Comparison of ENCODE assay signal across 9 cellular contexts in genomic region chr19:14150041-14150769, GRCh38. TPM values are rescaled to one million over a fixed set of nuclear protein-coding genes. Genes with fewer than 3 reads are reported as not detected.
A peak's percentile ranks its signal among the peaks of the same experiment; 100 is the strongest.
DNase-seq lines count a peak whose midpoint lies in the region; ATAC-seq, FAIRE-seq and TF ChIP-seq lines count a peak whose summit lies in the region.
"Had no signal": no experiment of that assay in that cellular context is flagged by ENCODE, and none has a peak within 500 bp of the region (broad histone marks: within the 10 kb centered on the region; RNA-seq: fewer than 3 reads in every experiment).

No MANE protein-coding gene starts in this region.

- FAIRE-seq in GM12892 (lab: Jason Lieb, UNC) (no peak), H54 (lab: Jason Lieb, UNC) (no peak)

- H3K9me3 ChIP-seq in fibroblast of lung (ENCODE audit: control insufficient read depth, insufficient read depth, low read depth, low read length), result no peaks in the 10 kb centered on the region

- POLR2A ChIA-PET in activated CD4-positive, alpha-beta memory T cell treated with anti-CD3 and anti-CD28 coated beads, Interleukin-2, amount 10 ng/mL, durations not matched to agents 7 days and 5 days (lab: Charles Lee), result interaction anchor here (0.9 to 6.6 kb wide), 10 partner anchors 9 to 372 kb away, joined by 3 to 60 read pairs (median 4); partner anchors contain the start of gene ASF1B

- H3K4me1 Mint-ChIP-seq in activated CD4-positive, alpha-beta memory T cell treated with anti-CD3 and anti-CD28 coated beads, Interleukin-2, amount 10 ng/mL, durations not matched to agents 7 days and 5 days, result peaks cover 37% of the 10 kb centered on the region
- H3K4me1 Mint-ChIP-seq in stimulated activated effector memory CD8-positive, alpha-beta T cell treated with anti-CD3 and anti-CD28 coated beads, Interleukin-12 subunit alpha, Interleukin-12 subunit beta, amount 100 ng/mL, for 72 hours, result peaks cover 25% of the 10 kb centered on the region

- H3K27ac Mint-ChIP-seq in activated CD4-positive, alpha-beta memory T cell treated with anti-CD3 and anti-CD28 coated beads, Interleukin-2, amount 10 ng/mL, durations not matched to agents 7 days and 5 days, result peak overlapping the region; percentile 98
- H3K27ac Mint-ChIP-seq in stimulated activated effector memory CD8-positive, alpha-beta T cell treated with anti-CD3 and anti-CD28 coated beads, Interleukin-12 subunit alpha, Interleukin-12 subunit beta, amount 100 ng/mL, for 72 hours, result peak overlapping the region; percentile 96

- DNase-seq in GM12892 (ENCODE audit: insufficient read length) (peak; percentile 44), fibroblast of lung (ENCODE audit: low read depth in 2 of 2) (no peak), H54 (ENCODE audit: insufficient read length, low spot score) (no peak), inferior parietal cortex (ENCODE audit: extremely low spot score) (no peak), Ammon's horn (ENCODE audit: low spot score) (no peak)
- DNase-seq in activated CD4-positive, alpha-beta memory T cell treated with anti-CD3 and anti-CD28 coated beads, Interleukin-2, amount 10 ng/mL, durations not matched to agents 7 days and 5 days, result no peak
- DNase-seq in stimulated activated effector memory CD8-positive, alpha-beta T cell treated with anti-CD3 and anti-CD28 coated beads, Interleukin-12 subunit alpha, Interleukin-12 subunit beta, amount 100 ng/mL, for 72 hours (ENCODE audit: low spot score in 2 of 2), result no peak
- DNase-seq: NCI-H2029 had no signal

- H3K4me1 ChIP-seq in fibroblast of lung (ENCODE audit: control insufficient read depth, extremely low read depth, insufficient read depth, low read length), result peaks cover 8% of the 10 kb centered on the region

- TF ChIP-seq POLR2A in GM12892 (IDR thresholded peaks at IDR 0.05; ENCODE audit: low read depth, low read length) (no peak), H54 (IDR thresholded peaks at IDR 0.05; ENCODE audit: low read depth, low read length) (no peak)

- peak overlapping the region; percentile 70 for H3K4me2 ChIP-seq in fibroblast of lung (ENCODE audit: extremely low read depth, insufficient read depth, low read length)

- no peaks in the 10 kb centered on the region for H3K9me3 Mint-ChIP-seq in activated CD4-positive, alpha-beta memory T cell treated with anti-CD3 and anti-CD28 coated beads, Interleukin-2, amount 10 ng/mL, durations not matched to agents 7 days and 5 days
- H3K9me3 Mint-ChIP-seq in stimulated activated effector memory CD8-positive, alpha-beta T cell treated with anti-CD3 and anti-CD28 coated beads, Interleukin-12 subunit alpha, Interleukin-12 subunit beta, amount 100 ng/mL, for 72 hours, result no peaks in the 10 kb centered on the region

- H4K20me1 ChIP-seq in fibroblast of lung (ENCODE audit: control insufficient read depth, extremely low read depth, insufficient read depth, low read length), result no peaks in the 10 kb centered on the region

- H3K36me3 ChIP-seq in fibroblast of lung (ENCODE audit: control insufficient read depth, insufficient read depth, low read length), result no peaks in the 10 kb centered on the region

- H3K4me3 Mint-ChIP-seq in activated CD4-positive, alpha-beta memory T cell treated with anti-CD3 and anti-CD28 coated beads, Interleukin-2, amount 10 ng/mL, durations not matched to agents 7 days and 5 days, result peak overlapping the region; percentile 84
- H3K4me3 Mint-ChIP-seq in stimulated activated effector memory CD8-positive, alpha-beta T cell treated with anti-CD3 and anti-CD28 coated beads, Interleukin-12 subunit alpha, Interleukin-12 subunit beta, amount 100 ng/mL, for 72 hours, result peak overlapping the region; percentile 71

- H3K36me3 Mint-ChIP-seq in activated CD4-positive, alpha-beta memory T cell treated with anti-CD3 and anti-CD28 coated beads, Interleukin-2, amount 10 ng/mL, durations not matched to agents 7 days and 5 days (ENCODE audit: low read depth), result no peaks in the 10 kb centered on the region
- H3K36me3 Mint-ChIP-seq in stimulated activated effector memory CD8-positive, alpha-beta T cell treated with anti-CD3 and anti-CD28 coated beads, Interleukin-12 subunit alpha, Interleukin-12 subunit beta, amount 100 ng/mL, for 72 hours, result peaks cover 11% of the 10 kb centered on the region

- no peaks in the 10 kb centered on the region for H3K79me2 ChIP-seq in fibroblast of lung (ENCODE audit: control insufficient read depth, insufficient read depth, low read length)

- H2AFZ ChIP-seq in fibroblast of lung (ENCODE audit: low read length), result no peak overlapping the region

- no peak overlapping the region for H3K9ac ChIP-seq in fibroblast of lung (ENCODE audit: insufficient read depth, low read length)

- TF ChIP-seq CTCF in fibroblast of lung (conservative IDR thresholded peaks at IDR 0.05 in 1 of 2, IDR thresholded peaks at IDR 0.05 in 1 of 2; ENCODE audit: low read depth in 1 of 2, low read length in 2 of 2), result peak in 1 of 2 donors; percentile 6

- H3K27me3 Mint-ChIP-seq in activated CD4-positive, alpha-beta memory T cell treated with anti-CD3 and anti-CD28 coated beads, Interleukin-2, amount 10 ng/mL, durations not matched to agents 7 days and 5 days, result no peaks in the 10 kb centered on the region

- ATAC-seq in stimulated activated effector memory CD8-positive, alpha-beta T cell treated with anti-CD3 and anti-CD28 coated beads, Interleukin-12 subunit alpha, Interleukin-12 subunit beta, amount 100 ng/mL, for 72 hours, result no peak

- CTCF ChIA-PET in activated CD4-positive, alpha-beta memory T cell treated with anti-CD3 and anti-CD28 coated beads, Interleukin-2, amount 10 ng/mL, durations not matched to agents 7 days and 5 days (lab: Charles Lee), result interaction anchor here (0.6 to 2.1 kb wide), 2 partner anchors 13 to 215 kb away, joined by 4 to 13 read pairs; partner anchors contain the start of gene ASF1B

- H3K4me3 ChIP-seq in fibroblast of lung (replicated peaks in 1 of 4; ENCODE audit: control extremely low read depth in 1 of 4, insufficient read depth in 1 of 4, low read depth in 3 of 4, low read length in 4 of 4), result peak overlapping the region in 1 of 4 experiments; percentile 42

- H3K27ac ChIP-seq in fibroblast of lung (ENCODE audit: insufficient read depth, low read length), result no peak overlapping the region
- H3K27ac ChIP-seq: HL-60 had no signal

- H3K27me3 ChIP-seq in fibroblast of lung (ENCODE audit: control insufficient read depth, insufficient read depth, low read length), result no peaks in the 10 kb centered on the region

RNA-seq across cellular contexts. Expression of gene ASF1B, which starts 13.8 kb away (rescaled TPM):
- 50.2 TPM for polyA plus RNA-seq in GM12892 (2012; ENCODE audit: missing spikeins)
- 10 to 100 TPM; 93.5 to 94.8 TPM for total RNA-seq in activated CD4-positive, alpha-beta memory T cell treated with anti-CD3 and anti-CD28 coated beads, Interleukin-2, amount 10 ng/mL, durations not matched to agents 7 days and 5 days
- total RNA-seq in fibroblast of lung, result 0.26 and 2.6 TPM in 2 replicates
- 6.5 and 26.2 TPM in 2 replicates for polyA plus RNA-seq in fibroblast of lung
- 6.4 and 27.2 TPM in 2 replicates for polyA plus RNA-seq in fibroblast of lung (2012)
- 5.1 and 35.9 TPM in 2 replicates for polyA minus RNA-seq in fibroblast of lung (ENCODE audit: low replicate concordance)

RNA-seq across cellular contexts. Expression of gene PRKACA, which starts 32.6 kb away (rescaled TPM):
- 35.1 TPM for polyA plus RNA-seq in GM12892 (2012; ENCODE audit: missing spikeins)
- total RNA-seq in activated CD4-positive, alpha-beta memory T cell treated with anti-CD3 and anti-CD28 coated beads, Interleukin-2, amount 10 ng/mL, durations not matched to agents 7 days and 5 days, result 10 to 100 TPM; 48.1 to 49.8 TPM
- 30.6 and 43.6 TPM in 2 replicates for total RNA-seq in fibroblast of lung
- polyA plus RNA-seq in fibroblast of lung, result 67.4 and 104 TPM in 2 replicates
- polyA plus RNA-seq in fibroblast of lung (2012), result 82.7 and 108 TPM in 2 replicates
- polyA minus RNA-seq in fibroblast of lung (ENCODE audit: low replicate concordance), result 109 and 215 TPM in 2 replicates

RNA-seq across cellular contexts. Expression of gene ADGRL1, which starts 55.8 kb away (rescaled TPM):
- polyA plus RNA-seq in GM12892 (2012; ENCODE audit: missing spikeins), result 0.40 TPM
- 1 to 10 TPM; 6.5 to 6.7 TPM for total RNA-seq in activated CD4-positive, alpha-beta memory T cell treated with anti-CD3 and anti-CD28 coated beads, Interleukin-2, amount 10 ng/mL, durations not matched to agents 7 days and 5 days
- total RNA-seq in fibroblast of lung, result 3.1 and 3.5 TPM in 2 replicates
- 0.88 and 1.7 TPM in 2 replicates for polyA plus RNA-seq in fibroblast of lung
- 1.7 and 3.6 TPM in 2 replicates for polyA plus RNA-seq in fibroblast of lung (2012)
- 4.4 and 9.9 TPM in 2 replicates for polyA minus RNA-seq in fibroblast of lung (ENCODE audit: low replicate concordance)

RNA-seq across cellular contexts. Expression of gene SAMD1, which starts 59.7 kb away (rescaled TPM):
- polyA plus RNA-seq in GM12892 (2012; ENCODE audit: missing spikeins), result 24.1 TPM
- total RNA-seq in activated CD4-positive, alpha-beta memory T cell treated with anti-CD3 and anti-CD28 coated beads, Interleukin-2, amount 10 ng/mL, durations not matched to agents 7 days and 5 days, result 10 to 100 TPM; 63.4 to 64.6 TPM
- 19.0 and 24.1 TPM in 2 replicates for total RNA-seq in fibroblast of lung
- polyA plus RNA-seq in fibroblast of lung, result 7.3 and 14.5 TPM in 2 replicates
- polyA plus RNA-seq in fibroblast of lung (2012), result 17.3 and 32.4 TPM in 2 replicates
- 20.4 and 24.4 TPM in 2 replicates for polyA minus RNA-seq in fibroblast of lung (ENCODE audit: low replicate concordance)

Comparison
In these comparisons a context has a peak if more than half of its experiments do, and no peak if none do; other contexts are left out.
1. RNA of gene ASF1B, which starts 13.8 kb away (total RNA-seq): 93.5 to 94.8 TPM in activated CD4-positive, alpha-beta memory T cell treated with anti-CD3 and anti-CD28 coated beads, Interleukin-2, amount 10 ng/mL, durations not matched to agents 7 days and 5 days; 0.26 to 2.6 TPM in fibroblast of lung; every median in the first group is over 10 times any median in the second.